In genomic region chr11:77471520-77472234, GRCh38 we compare ENCODE assay signal across 8 cellular contexts. TPM values are rescaled to one million over a fixed set of nuclear protein-coding genes. Genes with fewer than 3 reads are reported as not detected.
DNase-seq lines count a peak whose midpoint lies in the region; ATAC-seq, FAIRE-seq and TF ChIP-seq lines count a peak whose summit lies in the region.

No MANE protein-coding gene starts in this region.

- DNase-seq in activated naive CD8-positive, alpha-beta T cell treated with anti-CD3 and anti-CD28 coated beads for 36 hours: no peak
- DNase-seq in NCI-H82 (lab: John Stamatoyannopoulos, UW): peak; percentile 30
- peak; percentile 73 for DNase-seq in bronchial epithelial cell (ENCODE audit: low read depth)
- DNase-seq in osteoblast (ENCODE audit: insufficient read length, low spot score, missing footprints): no peak
- DNase-seq in UCSD-AML1 (lab: John Stamatoyannopoulos, UW; ENCODE audit: unreplicated experiment): no peak
- no peak for DNase-seq in left ventricle myocardium inferior

- H3K4me1 ChIP-seq in osteoblast (ENCODE audit: insufficient read depth, low read length): peaks cover 4% of the 10 kb centered on the region
- peaks cover 21% of the 10 kb centered on the region for H3K4me1 ChIP-seq in left ventricle myocardium inferior

- H3K4me1 Mint-ChIP-seq in activated naive CD8-positive, alpha-beta T cell (ENCODE audit: low read depth): peaks cover 30% of the 10 kb centered on the region
- H3K4me1 Mint-ChIP-seq in activated naive CD8-positive, alpha-beta T cell treated with anti-CD3 and anti-CD28 coated beads for 36 hours: peaks cover 13% of the 10 kb centered on the region

- no peak for ATAC-seq in GM18858 (IDR thresholded peaks at IDR 0.05; ENCODE audit: unreplicated experiment)

- H3K4me2 ChIP-seq in osteoblast (ENCODE audit: insufficient read depth, low read length): no peak overlapping the region

- H3K27ac ChIP-seq in osteoblast (ENCODE audit: low read depth, low read length) (no peak overlapping the region), left ventricle myocardium inferior (replicated peaks) (no peak overlapping the region)

- TF ChIP-seq CTCF in bronchial epithelial cell (IDR thresholded peaks at IDR 0.05; ENCODE audit: insufficient read depth, low read length, severe bottlenecking) (peak; percentile 12), osteoblast (IDR thresholded peaks at IDR 0.05; ENCODE audit: extremely low read depth, low read depth, low read length) (peak; percentile 25), left ventricle myocardium inferior (IDR thresholded peaks at IDR 0.05; ENCODE audit: borderline replicate concordance) (no peak)

- H3K36me3 ChIP-seq in bronchial epithelial cell (ENCODE audit: control insufficient read depth, insufficient read depth, low read length) (no peaks in the 10 kb centered on the region), osteoblast (ENCODE audit: insufficient read depth, low read length) (no peaks in the 10 kb centered on the region), left ventricle myocardium inferior (no peaks in the 10 kb centered on the region)

- H3K9me3 Mint-ChIP-seq in activated naive CD8-positive, alpha-beta T cell (ENCODE audit: low read depth): no peaks in the 10 kb centered on the region
- H3K9me3 Mint-ChIP-seq in activated naive CD8-positive, alpha-beta T cell treated with anti-CD3 and anti-CD28 coated beads for 36 hours: no peaks in the 10 kb centered on the region

- H3K4me3 ChIP-seq in bronchial epithelial cell (ENCODE audit: low read depth, low read length) (no peak overlapping the region), osteoblast (ENCODE audit: insufficient read depth, low read length) (no peak overlapping the region), left ventricle myocardium inferior (no peak overlapping the region)

- H3K79me2 ChIP-seq in osteoblast (ENCODE audit: insufficient read depth, low read length): no peaks in the 10 kb centered on the region

- no peaks in the 10 kb centered on the region for H3K27me3 Mint-ChIP-seq in activated naive CD8-positive, alpha-beta T cell
- peaks cover 8% of the 10 kb centered on the region for H3K27me3 Mint-ChIP-seq in activated naive CD8-positive, alpha-beta T cell treated with anti-CD3 and anti-CD28 coated beads for 36 hours

- H3K36me3 Mint-ChIP-seq in activated naive CD8-positive, alpha-beta T cell: no peaks in the 10 kb centered on the region
- H3K36me3 Mint-ChIP-seq in activated naive CD8-positive, alpha-beta T cell treated with anti-CD3 and anti-CD28 coated beads for 36 hours: no peaks in the 10 kb centered on the region

- H3K27ac Mint-ChIP-seq in activated naive CD8-positive, alpha-beta T cell: no peak overlapping the region
- no peak overlapping the region for H3K27ac Mint-ChIP-seq in activated naive CD8-positive, alpha-beta T cell treated with anti-CD3 and anti-CD28 coated beads for 36 hours

- no peak overlapping the region for H2AFZ ChIP-seq in osteoblast (ENCODE audit: low read length)

- intact Hi-C loops in left ventricle myocardium inferior (cut with micrococcal nuclease): no loop called here

- no peaks in the 10 kb centered on the region for H3K27me3 ChIP-seq in bronchial epithelial cell (ENCODE audit: control insufficient read depth, insufficient read depth, low read length)
- peaks cover 49% of the 10 kb centered on the region for H3K27me3 ChIP-seq in osteoblast (ENCODE audit: insufficient read depth, low read length)
- H3K27me3 ChIP-seq in left ventricle myocardium inferior (ENCODE audit: low read depth): peaks cover 44% of the 10 kb centered on the region

- H3K4me3 Mint-ChIP-seq in activated naive CD8-positive, alpha-beta T cell: peak overlapping the region; percentile 80
- no peak overlapping the region for H3K4me3 Mint-ChIP-seq in activated naive CD8-positive, alpha-beta T cell treated with anti-CD3 and anti-CD28 coated beads for 36 hours

- no peak for FAIRE-seq in bronchial epithelial cell (lab: Jason Lieb, UNC)

- H3K9me3 ChIP-seq in osteoblast (ENCODE audit: low read depth, low read length) (no peaks in the 10 kb centered on the region), left ventricle myocardium inferior (replicated peaks) (no peaks in the 10 kb centered on the region)

- H4K20me1 ChIP-seq in osteoblast (ENCODE audit: insufficient read depth, low read length): no peaks in the 10 kb centered on the region

RNA-seq across cellular contexts. Expression of gene PAK1, which starts 2.2 kb away (rescaled TPM):
- total RNA-seq in activated naive CD8-positive, alpha-beta T cell treated with anti-CD3 and anti-CD28 coated beads for 36 hours: 10 to 100 TPM; 40.1 to 43.0 TPM
- total RNA-seq in bronchial epithelial cell (35.8 and 59.5 TPM in 2 replicates), osteoblast (34.4 and 44.2 TPM in 2 replicates), left ventricle myocardium inferior (7.7 TPM)

Comparison
In these comparisons a context has a peak if more than half of its experiments do, and no peak if none do; other contexts are left out.
1. DNase-seq: peak in NCI-H82 (single experiment) and bronchial epithelial cell (single experiment); none in activated naive CD8-positive, alpha-beta T cell treated with anti-CD3 and anti-CD28 coated beads for 36 hours (single experiment), osteoblast (single experiment), UCSD-AML1 (single experiment) and left ventricle myocardium inferior (single experiment).